ENCODE assay signal across 5 cellular contexts in the genomic region with DNA sequence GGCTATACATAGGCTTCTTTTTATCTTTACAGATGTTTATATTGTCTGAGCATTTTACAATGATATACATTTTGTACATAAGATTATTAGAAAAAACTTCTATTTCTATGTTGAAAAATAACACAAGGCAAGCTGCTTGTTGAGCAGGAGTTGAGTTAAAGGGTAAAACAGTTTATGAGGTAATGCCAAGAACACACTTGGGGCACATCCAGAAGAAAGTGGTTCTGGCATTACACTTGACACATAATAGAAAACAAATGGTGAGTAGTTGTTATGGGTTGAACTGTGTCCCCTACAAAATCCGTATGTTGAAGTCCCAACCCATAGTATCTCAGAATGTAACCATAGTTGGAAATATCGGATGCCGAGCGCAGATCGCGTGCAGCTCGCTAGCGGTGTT.
"Had no signal": no experiment of that assay in that cellular context is flagged by ENCODE, and none has a peak within 500 bp of the region (broad histone marks: within the 10 kb centered on the region; RNA-seq: fewer than 3 reads in every experiment).

No MANE protein-coding gene starts in this region.

- H3K4me2 ChIP-seq: GM23338 had no signal

- DNase-seq: HCEC 1CT, IMR-90, KG1 had no signal

- H3K4me3 ChIP-seq: GM23338, K562 had no signal

- H3K4me3 Mint-ChIP-seq: GM23338 had no signal

- H2AFZ ChIP-seq: GM23338 had no signal

- H3K9me3 Mint-ChIP-seq: GM23338 had no signal

- ATAC-seq: GM23338, K562 had no signal

- H3K27ac Mint-ChIP-seq: GM23338 had no signal

- H3K4me1 Mint-ChIP-seq: GM23338 had no signal
